Comparison of ENCODE assay signal across 10 cellular contexts in genomic region chr7:120856198-120856597, GRCh38. TPM values are rescaled to one million over a fixed set of nuclear protein-coding genes. Genes with fewer than 3 reads are reported as not detected.
DNase-seq lines count a peak whose midpoint lies in the region; ATAC-seq and TF ChIP-seq lines count a peak whose summit lies in the region.
"Had no signal": no experiment of that assay in that cellular context is flagged by ENCODE, and none has a peak within 500 bp of the region (broad histone marks: within the 10 kb centered on the region; RNA-seq: fewer than 3 reads in every experiment).

No MANE protein-coding gene starts in this region.

- H4K20me1 ChIP-seq in BLaER1, result no peaks in the 10 kb centered on the region

- WGBS in ectodermal cell, 2 experiments, result 84 to 98% methylated on average over 4 of the region's 5 CpGs

- H3K27ac ChIP-seq in BLaER1 (no peak overlapping the region), ectodermal cell (ENCODE audit: insufficient read depth, low read depth, low read length, poor library complexity, severe bottlenecking) (no peak overlapping the region)

- no peak for ATAC-seq in HG02840 (IDR thresholded peaks at IDR 0.05; ENCODE audit: low FRiP score, unreplicated experiment)

- TF ChIP-seq CTCF in HFFc6 (IDR thresholded peaks at IDR 0.05) (no peak), nephron (IDR thresholded peaks at IDR 0.05; ENCODE audit: unreplicated experiment in 3 of 3) (no peak)

- H3K4me1 Mint-ChIP-seq in HFFc6 (ENCODE audit: low read depth) (peaks cover 19% of the 10 kb centered on the region), nephron (peaks cover 47% of the 10 kb centered on the region)

- DNase-seq in HFFc6 (no peak), NCI-H1930 (lab: John Stamatoyannopoulos, UW) (no peak), AG08396 (ENCODE audit: low spot score) (no peak)
- DNase-seq in stimulated activated CD8-positive, alpha-beta memory T cell treated with anti-CD3 and anti-CD28 coated beads, Interleukin-4, amount 100 ng/mL, for 48 hours, result no peak

- no peak overlapping the region for H3K27ac Mint-ChIP-seq in HFFc6
- H3K27ac Mint-ChIP-seq in nephron, result peak overlapping the region; percentile 87 to 99 (median 96)
- H3K27ac Mint-ChIP-seq: dendritic cell treated with granulocyte-macrophage colony-stimulating factor and Interleukin-4, amounts not matched to agents 40 ng/mL and 50 ng/mL, for 4 days had no signal

- H3K4me3 Mint-ChIP-seq in HFFc6 (peak overlapping the region; percentile 91), nephron (peak overlapping the region; percentile 93 to 98 (median 96))

- no peaks in the 10 kb centered on the region for H3K36me3 ChIP-seq in BLaER1
- H3K36me3 ChIP-seq in ectodermal cell (ENCODE audit: control insufficient read depth, insufficient read depth, low read length), result no peaks in the 10 kb centered on the region

- H3K4me3 ChIP-seq in BLaER1 (peak overlapping the region; percentile 89), ectodermal cell (ENCODE audit: insufficient read depth, low read depth, low read length) (peak overlapping the region; percentile 65)

- H3K9me3 ChIP-seq in BLaER1 (no peaks in the 10 kb centered on the region), ectodermal cell (ENCODE audit: control insufficient read depth, low read length) (no peaks in the 10 kb centered on the region)

- H3K4me1 ChIP-seq in BLaER1 (peaks cover 13% of the 10 kb centered on the region), ectodermal cell (ENCODE audit: control insufficient read depth, insufficient read depth, low read length) (no peaks in the 10 kb centered on the region)

- H3K4me2 ChIP-seq in BLaER1, result peak overlapping the region; percentile 83

- no peaks in the 10 kb centered on the region for H3K27me3 ChIP-seq in BLaER1
- H3K27me3 ChIP-seq in ectodermal cell (ENCODE audit: control insufficient read depth, insufficient read depth, low read length, poor library complexity, severe bottlenecking), result no peaks in the 10 kb centered on the region

- no peak overlapping the region; the same call in 1 of the 2 replicates for H3K9ac ChIP-seq in BLaER1

- H3K36me3 Mint-ChIP-seq in HFFc6 (ENCODE audit: low read depth), result no peaks in the 10 kb centered on the region
- peaks cover 27% of the 10 kb centered on the region for H3K36me3 Mint-ChIP-seq in nephron (ENCODE audit: low read depth)

- H3K27me3 Mint-ChIP-seq in HFFc6 (ENCODE audit: insufficient read depth) (peaks cover 17% of the 10 kb centered on the region), nephron (ENCODE audit: low read depth) (peaks cover 3% of the 10 kb centered on the region)

- H3K9me3 Mint-ChIP-seq in HFFc6 (no peaks in the 10 kb centered on the region), nephron (no peaks in the 10 kb centered on the region)
- H3K9me3 Mint-ChIP-seq: dendritic cell treated with granulocyte-macrophage colony-stimulating factor and Interleukin-4, amounts not matched to agents 40 ng/mL and 50 ng/mL, for 4 days had no signal

RNA-seq across cellular contexts. Expression of gene TSPAN12, which starts 1.7 kb away (rescaled TPM):
- under 1 TPM; 0.21 to 0.51 (median 0.40) TPM for total RNA-seq in HFFc6 (2021; fragmentation: NEBNext Ultra II Directional; extraction: Animal tissue kit (Norgen Biotek cat#: 25700))
- polyA plus RNA-seq in ectodermal cell (2013, experiment 1 of 4), result 29.3 TPM
- polyA plus RNA-seq in ectodermal cell (2013, experiment 2 of 4), result 25.7 TPM
- 23.7 TPM for polyA plus RNA-seq in ectodermal cell (2013, experiment 3 of 4)
- polyA plus RNA-seq in ectodermal cell (2013, experiment 4 of 4), result 23.9 TPM
- total RNA-seq: mononuclear cell had no signal
